1 cellular context compared by ENCODE assay signal in the genomic region with DNA sequence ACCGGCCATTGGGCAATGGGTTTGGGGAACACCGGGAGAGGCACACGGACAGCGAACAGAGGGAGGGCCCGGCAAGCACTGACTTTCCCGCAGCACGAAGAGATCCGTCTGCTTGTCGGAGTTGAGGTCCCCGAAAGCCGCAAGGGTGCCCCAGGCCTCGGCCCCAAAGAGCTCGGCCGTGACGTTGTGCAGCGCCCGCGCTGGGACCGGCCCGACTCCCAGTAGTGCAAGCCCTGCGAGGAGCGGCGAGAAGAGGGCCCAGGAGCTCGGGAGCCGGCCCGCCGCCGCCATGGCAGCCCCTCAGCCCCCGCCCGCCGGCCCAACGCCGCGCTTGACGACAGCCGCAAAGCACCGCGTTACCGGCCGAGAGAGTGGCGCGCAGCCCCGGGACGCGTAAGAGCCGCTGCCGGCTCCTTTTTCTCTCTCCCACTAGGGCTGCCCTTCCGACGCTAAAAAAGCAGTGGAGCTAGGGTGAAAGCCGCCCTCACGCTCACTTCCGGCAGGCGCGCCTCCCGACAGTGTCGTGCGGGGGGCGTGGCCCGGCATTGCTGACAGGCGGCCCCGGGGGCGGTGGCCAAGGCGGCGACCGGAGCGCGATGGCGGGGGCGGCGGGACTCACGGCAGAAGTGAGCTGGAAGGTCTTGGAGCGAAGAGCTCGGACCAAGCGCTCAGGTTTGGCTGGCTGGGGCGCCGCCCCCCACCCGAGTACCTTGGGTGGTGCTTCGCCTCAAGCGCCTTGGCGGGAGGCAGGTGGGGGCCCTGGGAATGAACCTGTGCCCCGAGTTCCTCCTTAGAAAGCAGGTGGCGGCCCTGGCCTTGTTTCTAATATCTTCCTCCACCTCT.
TF ChIP-seq lines count a peak whose summit lies in the region.

ITFG1 (minus strand) TSS at position 309 of the 843 bp plus-strand sequence; CDS start at position 291, 18 bp downstream.
PHKB (plus strand) TSS at position 577 of the 843 bp plus-strand sequence; CDS start at position 597, 20 bp downstream.

TF ChIP-seq in HepG2, 621 proteins besides CTCF, POLR2A, EP300 and RAD21 (continued from another document and continues in another):
- TF ChIP-seq ZNF503 (CRISPR knock-in tag; IDR thresholded peaks at IDR 0.05) (peak; percentile 33; the same call in 1 of the 2 replicates), ETS1 (CRISPR knock-in tag; IDR thresholded peaks at IDR 0.05) (no peak), CEBPZ (IDR thresholded peaks at IDR 0.05; ENCODE audit: low read length) (no peak), SETDB1 (CRISPR knock-in tag; IDR thresholded peaks at IDR 0.05; ENCODE audit: borderline replicate concordance) (no peak), ZSCAN31 (CRISPR knock-in tag; IDR thresholded peaks at IDR 0.05; ENCODE audit: low read depth) (peak; percentile 88; the same call in 1 of the 2 replicates), NCOA5 (CRISPR knock-in tag; IDR thresholded peaks at IDR 0.05) (no peak), TAF15 (IDR thresholded peaks at IDR 0.05; ENCODE audit: low read depth, low read length, poor library complexity, severe bottlenecking) (peak; percentile 31), TCF7L2 (IDR thresholded peaks at IDR 0.05; ENCODE audit: low read depth, low read length) (no peak), KDM6A (CRISPR knock-in tag; IDR thresholded peaks at IDR 0.05; ENCODE audit: low read depth) (no peak), SRSF9 (IDR thresholded peaks at IDR 0.05; ENCODE audit: borderline replicate concordance, insufficient read depth, low read depth, low read length, poor library complexity, severe bottlenecking) (no peak), SMAD1 (CRISPR knock-in tag; IDR thresholded peaks at IDR 0.05; ENCODE audit: borderline replicate concordance, low read depth) (peak; percentile 91; the same call in 1 of the 2 replicates), SIX4 (CRISPR knock-in tag; IDR thresholded peaks at IDR 0.05) (peak; percentile 44; the same call in 1 of the 2 replicates), ZFP36L1 (CRISPR knock-in tag; IDR thresholded peaks at IDR 0.05) (peak; percentile 82), NPAS2 (CRISPR knock-in tag; IDR thresholded peaks at IDR 0.05; ENCODE audit: borderline replicate concordance) (no peak), AKNA (CRISPR knock-in tag; IDR thresholded peaks at IDR 0.05; ENCODE audit: borderline replicate concordance) (no peak), ARNTL (CRISPR knock-in tag; IDR thresholded peaks at IDR 0.05) (peak; percentile 70; the same call in 1 of the 2 replicates), ARID2 (CRISPR knock-in tag; IDR thresholded peaks at IDR 0.05; ENCODE audit: borderline replicate concordance) (0 out of 2 replicates have a peak, but pooled peaks have one; percentile 78), BATF2 (CRISPR knock-in tag; IDR thresholded peaks at IDR 0.05) (no peak), KDM1A (CRISPR knock-in tag; IDR thresholded peaks at IDR 0.05) (no peak), NFATC3 (CRISPR knock-in tag; IDR thresholded peaks at IDR 0.05) (no peak), ZNF263 (CRISPR knock-in tag; IDR thresholded peaks at IDR 0.05) (peak; percentile 27; the same call in 1 of the 2 replicates), IRX3 (CRISPR knock-in tag; IDR thresholded peaks at IDR 0.05; ENCODE audit: borderline replicate concordance, low read depth) (peak; percentile 23; the same call in 1 of the 2 replicates), JUN (CRISPR knock-in tag; IDR thresholded peaks at IDR 0.05) (0 out of 2 replicates have a peak, but pooled peaks have one; percentile 30), ZZZ3 (CRISPR knock-in tag; IDR thresholded peaks at IDR 0.05; ENCODE audit: borderline replicate concordance) (no peak), ZMYM2 (CRISPR knock-in tag; IDR thresholded peaks at IDR 0.05) (no peak), ZNF672 (CRISPR knock-in tag; IDR thresholded peaks at IDR 0.05) (no peak), FOXK1 (CRISPR knock-in tag; IDR thresholded peaks at IDR 0.05; ENCODE audit: borderline replicate concordance, low read depth) (peak; percentile 41; the same call in 1 of the 2 replicates), ATF3 (CRISPR knock-in tag; IDR thresholded peaks at IDR 0.05) (no peak), ZNF557 (CRISPR knock-in tag; IDR thresholded peaks at IDR 0.05) (no peak), WIZ (CRISPR knock-in tag; IDR thresholded peaks at IDR 0.05) (no peak; the same call in 1 of the 2 replicates)
- TF ChIP-seq, protein P1, sequence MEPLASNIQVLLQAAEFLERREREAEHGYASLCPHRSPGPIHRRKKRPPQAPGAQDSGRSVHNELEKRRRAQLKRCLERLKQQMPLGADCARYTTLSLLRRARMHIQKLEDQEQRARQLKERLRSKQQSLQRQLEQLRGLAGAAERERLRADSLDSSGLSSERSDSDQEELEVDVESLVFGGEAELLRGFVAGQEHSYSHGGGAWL (CRISPR knock-in tag; IDR thresholded peaks at IDR 0.05): no peak; the same call in 1 of the 2 replicates
- TF ChIP-seq, protein P2, sequence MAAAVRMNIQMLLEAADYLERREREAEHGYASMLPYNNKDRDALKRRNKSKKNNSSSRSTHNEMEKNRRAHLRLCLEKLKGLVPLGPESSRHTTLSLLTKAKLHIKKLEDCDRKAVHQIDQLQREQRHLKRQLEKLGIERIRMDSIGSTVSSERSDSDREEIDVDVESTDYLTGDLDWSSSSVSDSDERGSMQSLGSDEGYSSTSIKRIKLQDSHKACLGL (CRISPR knock-in tag; IDR thresholded peaks at IDR 0.05): peak; percentile 58; the same call in 1 of the 2 replicates
- TF ChIP-seq, protein P3, sequence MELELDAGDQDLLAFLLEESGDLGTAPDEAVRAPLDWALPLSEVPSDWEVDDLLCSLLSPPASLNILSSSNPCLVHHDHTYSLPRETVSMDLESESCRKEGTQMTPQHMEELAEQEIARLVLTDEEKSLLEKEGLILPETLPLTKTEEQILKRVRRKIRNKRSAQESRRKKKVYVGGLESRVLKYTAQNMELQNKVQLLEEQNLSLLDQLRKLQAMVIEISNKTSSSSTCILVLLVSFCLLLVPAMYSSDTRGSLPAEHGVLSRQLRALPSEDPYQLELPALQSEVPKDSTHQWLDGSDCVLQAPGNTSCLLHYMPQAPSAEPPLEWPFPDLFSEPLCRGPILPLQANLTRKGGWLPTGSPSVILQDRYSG (CRISPR knock-in tag; IDR thresholded peaks at IDR 0.05): peak; percentile 92
- TF ChIP-seq, protein P4, sequence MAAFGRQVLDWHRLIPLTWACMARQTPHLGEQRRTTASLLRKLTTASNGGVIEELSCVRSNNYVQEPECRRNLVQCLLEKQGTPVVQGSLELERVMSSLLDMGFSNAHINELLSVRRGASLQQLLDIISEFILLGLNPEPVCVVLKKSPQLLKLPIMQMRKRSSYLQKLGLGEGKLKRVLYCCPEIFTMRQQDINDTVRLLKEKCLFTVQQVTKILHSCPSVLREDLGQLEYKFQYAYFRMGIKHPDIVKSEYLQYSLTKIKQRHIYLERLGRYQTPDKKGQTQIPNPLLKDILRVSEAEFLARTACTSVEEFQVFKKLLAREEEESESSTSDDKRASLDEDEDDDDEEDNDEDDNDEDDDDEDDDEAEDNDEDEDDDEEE (CRISPR knock-in tag; IDR thresholded peaks at IDR 0.05): peak; percentile 69; the same call in 1 of the 2 replicates
